In genomic region chr18:3493501-3494244, GRCh38 we compare ENCODE assay signal across 17 cellular contexts. TPM values are rescaled to one million over a fixed set of nuclear protein-coding genes. Genes with fewer than 3 reads are reported as not detected.
DNase-seq lines count a peak whose midpoint lies in the region; ATAC-seq and TF ChIP-seq lines count a peak whose summit lies in the region.
"Had no signal": no experiment of that assay in that cellular context is flagged by ENCODE, and none has a peak within 500 bp of the region (broad histone marks: within the 10 kb centered on the region; RNA-seq: fewer than 3 reads in every experiment).

No MANE protein-coding gene starts in this region.

- no peaks in the 10 kb centered on the region for H3K9me2 ChIP-seq in SK-N-SH

- 86% methylated on average over 9 of the region's 9 CpGs for WGBS in SK-N-SH (ENCODE audit: low lambda C conversion rate)
- WGBS in esophagus squamous epithelium, 2 donors = 81 to 85% methylated on average over 8 to 9 of the region's 9 CpGs

- no peaks in the 10 kb centered on the region for H3K9me3 ChIP-seq in SK-N-SH
- no peaks in the 10 kb centered on the region for H3K9me3 ChIP-seq in esophagus squamous epithelium
- H3K9me3 ChIP-seq: uterus had no signal

- H4K20me1 ChIP-seq in SK-N-SH (ENCODE audit: insufficient read depth) = no peaks in the 10 kb centered on the region

- ATAC-seq in SK-N-SH treated with all-trans-retinoic acid at 6 μM for 48 hours = no peak
- peak; percentile 49 to 60 for ATAC-seq in stimulated activated naive B cell treated with anti-CD40 and anti-IgM and Interleukin-4, amounts not matched to agents 10 μg/mL and 1 μg/mL and 100 μg/mL, for 72 hours (replicated peaks)
- no peak for ATAC-seq in HG03571 (IDR thresholded peaks at IDR 0.05; ENCODE audit: unreplicated experiment)

- no peaks in the 10 kb centered on the region for H3K36me3 ChIP-seq in SK-N-SH (replicated peaks in 1 of 2; ENCODE audit: control insufficient read depth in 1 of 2, insufficient read depth in 2 of 2, low read length in 1 of 2)
- no peaks in the 10 kb centered on the region for H3K36me3 ChIP-seq in esophagus squamous epithelium
- H3K36me3 ChIP-seq: uterus had no signal

- TF ChIP-seq RAD21 in SK-N-SH (IDR thresholded peaks at IDR 0.05; ENCODE audit: low read length) = no peak

- intact Hi-C loops in esophagus squamous epithelium (cut with DNase I) = no loop called here

- no peaks in the 10 kb centered on the region for H3K9me3 Mint-ChIP-seq in stimulated activated naive B cell treated with anti-CD40 and anti-IgM and Interleukin-4, amounts not matched to agents 10 μg/mL and 1 μg/mL and 100 μg/mL, for 72 hours
- H3K9me3 Mint-ChIP-seq: activated CD4-positive, alpha-beta T cell treated with anti-CD3 and anti-CD28 coated beads, Interleukin-2, amount 10 ng/mL, durations not matched to agents 24 days and 14 days; H9 had no signal

- H3K4me3 ChIP-seq in SK-N-SH (ENCODE audit: low read depth in 2 of 2, low read length in 1 of 2) (no peak overlapping the region), esophagus squamous epithelium (no peak overlapping the region)
- H3K4me3 ChIP-seq: uterus had no signal

- TF ChIP-seq CTCF in SK-N-SH (IDR thresholded peaks at IDR 0.05) (no peak), esophagus squamous epithelium (IDR thresholded peaks at IDR 0.05) (no peak)

- H3K4me1 Mint-ChIP-seq in stimulated activated naive B cell treated with anti-CD40 and anti-IgM and Interleukin-4, amounts not matched to agents 10 μg/mL and 1 μg/mL and 100 μg/mL, for 72 hours = peaks cover 17 to 28% of the 10 kb centered on the region in 2 donors

- no peaks in the 10 kb centered on the region for H3K79me2 ChIP-seq in SK-N-SH (ENCODE audit: insufficient read depth)

- H3K4me2 ChIP-seq in SK-N-SH = no peak overlapping the region

- H3K27ac ChIP-seq in SK-N-SH (ENCODE audit: low read depth in 2 of 2, low read length in 1 of 2) (no peak overlapping the region), caudate nucleus (ENCODE audit: low read depth, low read length) (peak overlapping the region; percentile 14), esophagus squamous epithelium (no peak overlapping the region)
- H3K27ac ChIP-seq: uterus had no signal

- H3K27me3 ChIP-seq in SK-N-SH (ENCODE audit: insufficient read depth) (no peaks in the 10 kb centered on the region), esophagus squamous epithelium (peaks cover 0 to 8% (median 0%) of the 10 kb centered on the region in 4 donors)
- H3K27me3 ChIP-seq: uterus had no signal

- CTCF ChIA-PET in SK-N-SH (lab: Yijun Ruan, JAX) = interaction anchor here (0.6 to 2.5 kb wide), 3 partner anchors 39 to 453 kb away, joined by 3 to 9 read pairs (median 4); no protein-coding TSS in a partner anchor

- peaks cover 6 to 7% of the 10 kb centered on the region in 2 donors for H3K27me3 Mint-ChIP-seq in stimulated activated naive B cell treated with anti-CD40 and anti-IgM and Interleukin-4, amounts not matched to agents 10 μg/mL and 1 μg/mL and 100 μg/mL, for 72 hours

- peak overlapping the region; percentile 78 to 80 for H3K4me3 Mint-ChIP-seq in stimulated activated naive B cell treated with anti-CD40 and anti-IgM and Interleukin-4, amounts not matched to agents 10 μg/mL and 1 μg/mL and 100 μg/mL, for 72 hours
- H3K4me3 Mint-ChIP-seq: activated CD4-positive, alpha-beta T cell treated with anti-CD3 and anti-CD28 coated beads, Interleukin-2, amount 10 ng/mL, durations not matched to agents 24 days and 14 days; H9 had no signal

- no peak for TF ChIP-seq POLR2A in esophagus squamous epithelium (IDR thresholded peaks at IDR 0.05)

- TF ChIP-seq EP300 in SK-N-SH (IDR thresholded peaks at IDR 0.05; ENCODE audit: borderline replicate concordance in 1 of 2, low read depth in 1 of 2, low read length in 1 of 2) = no peak

- H3K9ac ChIP-seq in SK-N-SH = no peak overlapping the region

- H3K4me1 ChIP-seq in SK-N-SH (ENCODE audit: control insufficient read depth in 1 of 2, insufficient read depth in 2 of 2, low read depth in 1 of 2, low read length in 1 of 2) (peaks cover 0 to under 1% of the 10 kb centered on the region in 2 experiments; a peak in 2 of 4 replicates), esophagus squamous epithelium (peaks cover 0 to under 1% (median under 1%) of the 10 kb centered on the region in 3 donors)
- H3K4me1 ChIP-seq: uterus had no signal

- H3K27ac Mint-ChIP-seq in stimulated activated naive B cell treated with anti-CD40 and anti-IgM and Interleukin-4, amounts not matched to agents 10 μg/mL and 1 μg/mL and 100 μg/mL, for 72 hours = peak overlapping the region; percentile 92
- H3K27ac Mint-ChIP-seq: activated CD4-positive, alpha-beta T cell treated with anti-CD3 and anti-CD28 coated beads, Interleukin-2, amount 10 ng/mL, durations not matched to agents 24 days and 14 days had no signal

- H2AFZ ChIP-seq in SK-N-SH (ENCODE audit: low read depth) = no peak overlapping the region

- H3F3A ChIP-seq in SK-N-SH (replicated peaks; ENCODE audit: insufficient read depth) = no peaks in the 10 kb centered on the region

- H3K36me3 Mint-ChIP-seq in stimulated activated naive B cell treated with anti-CD40 and anti-IgM and Interleukin-4, amounts not matched to agents 10 μg/mL and 1 μg/mL and 100 μg/mL, for 72 hours = no peaks in the 10 kb centered on the region

- POLR2A ChIA-PET in SK-N-SH (lab: Yijun Ruan, JAX) = no interaction called here

- DNase-seq in SK-N-SH = peak; percentile 25
- DNase-seq in NOMO-1 treated with DMSO at 0.1 percent for 48 hours (lab: John Stamatoyannopoulos, UW; ENCODE audit: unreplicated experiment) = peak; percentile 63
- DNase-seq in caudate nucleus (lab: John Stamatoyannopoulos, UW) = no peak
- DNase-seq in stimulated activated naive B cell treated with anti-CD40 and anti-IgM and Interleukin-4, amounts not matched to agents 10 μg/mL and 1 μg/mL and 100 μg/mL, for 72 hours = no peak
- DNase-seq in esophagus squamous epithelium (lab: John Stamatoyannopoulos, UW) = no peak
- no peak for DNase-seq in NCI-H187 (lab: John Stamatoyannopoulos, UW)
- DNase-seq: activated CD4-positive, alpha-beta T cell treated with anti-CD3 and anti-CD28 coated beads, Interleukin-2, amount 10 ng/mL, durations not matched to agents 24 days and 14 days; activated T-cell treated with anti-CD3 and anti-CD28 coated beads, Interleukin-2, amount 50 U/mL, for 48 hours; dermis blood vessel endothelial cell; DND-41; H9; NCI-H1105 treated with DMSO at 0.1 percent for 48 hours; NCI-H524; posterior cingulate gyrus; uterus had no signal

TF ChIP-seq in SK-N-SH, 30 proteins besides CTCF, POLR2A, EP300 and RAD21 (continues in another document):
- TF ChIP-seq PBX3 (IDR thresholded peaks at IDR 0.05) (no peak), SIN3A (IDR thresholded peaks at IDR 0.05; ENCODE audit: borderline replicate concordance, low read depth, low read length) (no peak)

TF ChIP-seq in SK-N-SH treated with all-trans-retinoic acid at 6 μM for 48 hours, 23 proteins besides CTCF, POLR2A, EP300 and RAD21 (continues in another document):
- no peak for TF ChIP-seq TCF4 (CRISPR knock-in tag; IDR thresholded peaks at IDR 0.05; ENCODE audit: borderline replicate concordance)
- TF ChIP-seq TSHZ2 (CRISPR knock-in tag; IDR thresholded peaks at IDR 0.05) = no peak
- no peak for TF ChIP-seq PPARA (CRISPR knock-in tag; IDR thresholded peaks at IDR 0.05; ENCODE audit: borderline replicate concordance)
- TF ChIP-seq CSDC2 (CRISPR knock-in tag; IDR thresholded peaks at IDR 0.05) = no peak
- no peak for TF ChIP-seq CREB5 (CRISPR knock-in tag; IDR thresholded peaks at IDR 0.05; ENCODE audit: low read depth)

RNA-seq across cellular contexts. Expression of gene TGIF1, which starts 43.7 kb away (rescaled TPM):
- 82.3 and 113 TPM in 2 replicates for polyA plus RNA-seq in SK-N-SH (2012; rRNA removed)
- polyA plus RNA-seq in SK-N-SH (2012; cell fraction: cytosol; rRNA removed) = 78.8 and 86.9 TPM in 2 replicates
- 121 and 190 TPM in 2 replicates for polyA plus RNA-seq in SK-N-SH (2012; cell fraction: nucleus; rRNA removed)
- total RNA-seq in esophagus squamous epithelium = 10 to 100 TPM; 37.3 to 75.7 (median 57.0) TPM

Comparison
In these comparisons a context has a peak if more than half of its experiments do, and no peak if none do; other contexts are left out.
1. DNase-seq: peak in SK-N-SH (single experiment) and NOMO-1 treated with DMSO at 0.1 percent for 48 hours (single experiment); none in caudate nucleus (0 of 61), stimulated activated naive B cell treated with anti-CD40 and anti-IgM and Interleukin-4, amounts not matched to agents 10 μg/mL and 1 μg/mL and 100 μg/mL, for 72 hours (single experiment), esophagus squamous epithelium (single experiment) and NCI-H187 (0 of 2).
2. ATAC-seq: peak in stimulated activated naive B cell treated with anti-CD40 and anti-IgM and Interleukin-4, amounts not matched to agents 10 μg/mL and 1 μg/mL and 100 μg/mL, for 72 hours (2 of 2); none in SK-N-SH treated with all-trans-retinoic acid at 6 μM for 48 hours (single experiment) and HG03571 (single experiment).